In the genomic region with DNA sequence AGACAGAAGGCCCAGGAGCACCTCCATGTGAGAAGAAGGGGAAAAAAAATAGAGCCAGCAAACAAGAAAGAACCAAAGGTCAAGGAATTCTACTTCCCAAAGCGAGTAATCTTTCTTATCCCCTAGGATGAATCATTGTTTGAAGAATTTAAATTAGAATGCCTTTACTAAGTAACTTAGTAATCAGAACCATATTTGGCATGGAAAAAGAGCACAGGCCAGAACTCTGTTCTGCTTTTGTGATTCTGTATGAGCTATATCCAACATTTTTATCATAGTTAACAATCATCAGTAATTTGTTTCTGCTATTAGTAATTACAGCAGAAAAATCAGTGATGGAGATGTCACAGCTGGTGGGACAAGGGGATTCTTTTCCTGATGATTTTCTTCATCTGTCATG, we compare ENCODE assay signal across 15 cellular contexts.
A peak's percentile ranks its signal among the peaks of the same experiment; 100 is the strongest.
DNase-seq lines count a peak whose midpoint lies in the region; ATAC-seq, FAIRE-seq and TF ChIP-seq lines count a peak whose summit lies in the region.
"Had no signal": no experiment of that assay in that cellular context is flagged by ENCODE, and none has a peak within 500 bp of the region (broad histone marks: within the 10 kb centered on the region; RNA-seq: fewer than 3 reads in every experiment).

No MANE protein-coding gene starts in this region.

- H3K79me2 ChIP-seq in endothelial cell of umbilical vein (ENCODE audit: control insufficient read depth, insufficient read depth, low read length), result no peaks in the 10 kb centered on the region

- H3K4me2 ChIP-seq in endothelial cell of umbilical vein (ENCODE audit: insufficient read depth, low read length), result no peak overlapping the region
- H3K4me2 ChIP-seq: BLaER1 had no signal

- H2AFZ ChIP-seq in endothelial cell of umbilical vein (ENCODE audit: low read depth, low read length), result no peak overlapping the region

- CTCF ChIA-PET in endothelial cell of umbilical vein (lab: Charles Lee), result interaction anchor here (1.4 to 2.0 kb wide), 2 partner anchors 373 to 632 kb away, joined by 8 to 9 read pairs; no protein-coding TSS in a partner anchor

- POLR2A ChIA-PET in endothelial cell of umbilical vein (lab: Charles Lee), result no interaction called here

- H3K4me3 ChIP-seq in endothelial cell of umbilical vein (replicated peaks in 1 of 3; ENCODE audit: insufficient read depth in 1 of 3, low read depth in 1 of 3, low read length in 3 of 3), result no peak overlapping the region
- H3K4me3 ChIP-seq in muscle layer of duodenum (ENCODE audit: low read depth in 1 of 2, low read length in 2 of 2), result no peak overlapping the region
- H3K4me3 ChIP-seq: BLaER1, ovary had no signal

- no peaks in the 10 kb centered on the region for H4K20me1 ChIP-seq in endothelial cell of umbilical vein (replicated peaks; ENCODE audit: control insufficient read depth, extremely low read depth, insufficient read depth, low read length)
- H4K20me1 ChIP-seq: BLaER1 had no signal

- no peaks in the 10 kb centered on the region for H3K27me3 ChIP-seq in endothelial cell of umbilical vein (ENCODE audit: control insufficient read depth in 2 of 2, insufficient read depth in 2 of 2, low read length in 2 of 2)
- H3K27me3 ChIP-seq in muscle layer of duodenum (ENCODE audit: low read depth, low read length), result no peaks in the 10 kb centered on the region
- H3K27me3 ChIP-seq: BLaER1, ovary had no signal

- H3K27ac ChIP-seq in endothelial cell of umbilical vein (ENCODE audit: insufficient read depth, low read depth, low read length) (no peak overlapping the region), muscle layer of duodenum (ENCODE audit: low read length) (peak overlapping the region; percentile 61)
- H3K27ac ChIP-seq: BLaER1, ovary had no signal

- no TSS peak for BruUV-seq in endothelial cell of umbilical vein (replicated peaks; lab: Mats Ljungman, UMichigan)

- ATAC-seq in GM21515 (IDR thresholded peaks at IDR 0.05; ENCODE audit: unreplicated experiment) (no peak), GM19463 (IDR thresholded peaks at IDR 0.05; ENCODE audit: unreplicated experiment) (no peak)
- ATAC-seq: HCT116 had no signal

- H3K9me3 ChIP-seq in endothelial cell of umbilical vein (replicated peaks; ENCODE audit: control insufficient read depth, insufficient read depth, low read length) (no peaks in the 10 kb centered on the region), muscle layer of duodenum (ENCODE audit: control insufficient read depth in 1 of 2, low read length in 2 of 2) (no peaks in the 10 kb centered on the region)
- H3K9me3 ChIP-seq: BLaER1, ovary had no signal

- H3K9ac ChIP-seq in endothelial cell of umbilical vein (replicated peaks; ENCODE audit: extremely low read depth, insufficient read depth, low read length), result no peak overlapping the region
- H3K9ac ChIP-seq: BLaER1 had no signal

- no peaks in the 10 kb centered on the region for H3K9me1 ChIP-seq in endothelial cell of umbilical vein (replicated peaks; ENCODE audit: control insufficient read depth, extremely low read depth, insufficient read depth, low read length)

- H3K4me1 ChIP-seq in endothelial cell of umbilical vein (ENCODE audit: control insufficient read depth, extremely low read depth, insufficient read depth, low read length), result no peaks in the 10 kb centered on the region
- peaks cover 3 to 9% of the 10 kb centered on the region in 2 donors for H3K4me1 ChIP-seq in muscle layer of duodenum (ENCODE audit: control insufficient read depth in 1 of 2, insufficient read depth in 2 of 2, low read length in 2 of 2)
- H3K4me1 ChIP-seq: BLaER1 had no signal

- DNase-seq in AG08395 (ENCODE audit: low spot score), result peak; percentile 76
- DNase-seq in LoVo (ENCODE audit: low spot score), result peak; percentile 25
- peak; percentile 68 for DNase-seq in endothelial cell of umbilical vein (ENCODE audit: low read depth, low spot score)
- no peak for DNase-seq in anterior cingulate cortex (lab: John Stamatoyannopoulos, UW)
- DNase-seq in stimulated activated CD4-positive, alpha-beta T cell treated with anti-CD3 and anti-CD28 coated beads, Interleukin-2, amount 100 ng/mL, for 48 hours, result no peak
- DNase-seq: activated CD8-positive, alpha-beta memory T cell treated with anti-CD3 and anti-CD28 coated beads, Interleukin-2, amount 50 U/mL, for 4 hours; erythroblast; left cardiac atrium; NCI-H2227 treated with DMSO at 0.1 percent for 48 hours; ovary had no signal

- no peak for TF ChIP-seq CTCF in endothelial cell of umbilical vein (IDR thresholded peaks at IDR 0.05; ENCODE audit: extremely low read depth in 1 of 2, insufficient read depth in 1 of 2, low read depth in 1 of 2, low read length in 2 of 2)

- FAIRE-seq in endothelial cell of umbilical vein (lab: Jason Lieb, UNC), result peak; percentile 38

- dilution Hi-C loops in endothelial cell of umbilical vein (cut with MboI; ENCODE audit: extremely low pct_ligation_motif_present, low sequenced_read_pairs), result no loop called here

- intact Hi-C loops in endothelial cell of umbilical vein (cut with micrococcal nuclease), result no loop called here

- H3K36me3 ChIP-seq in endothelial cell of umbilical vein (ENCODE audit: control insufficient read depth in 2 of 2, extremely low read depth in 1 of 2, insufficient read depth in 2 of 2, low read length in 2 of 2), result no peaks in the 10 kb centered on the region
- no peaks in the 10 kb centered on the region for H3K36me3 ChIP-seq in muscle layer of duodenum (ENCODE audit: control insufficient read depth in 1 of 2, insufficient read depth in 2 of 2, low read length in 2 of 2)
- H3K36me3 ChIP-seq: BLaER1, ovary had no signal

- TF ChIP-seq POLR2A in endothelial cell of umbilical vein (IDR thresholded peaks at IDR 0.05; ENCODE audit: low read depth, low read length), result no peak

TF ChIP-seq in endothelial cell of umbilical vein, 7 proteins besides CTCF, POLR2A, EP300 and RAD21:
- TF ChIP-seq FOS (IDR thresholded peaks at IDR 0.05; ENCODE audit: borderline replicate concordance, insufficient read depth, low read length), result peak; percentile 66
- TF ChIP-seq EZH2 (IDR thresholded peaks at IDR 0.05; ENCODE audit: borderline replicate concordance, low read depth, low read length, severe bottlenecking), result no peak
- TF ChIP-seq, protein P1, sequence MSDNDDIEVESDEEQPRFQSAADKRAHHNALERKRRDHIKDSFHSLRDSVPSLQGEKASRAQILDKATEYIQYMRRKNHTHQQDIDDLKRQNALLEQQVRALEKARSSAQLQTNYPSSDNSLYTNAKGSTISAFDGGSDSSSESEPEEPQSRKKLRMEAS (IDR thresholded peaks at IDR 0.05; ENCODE audit: insufficient read depth, insufficient read length), result no peak
- no peak for TF ChIP-seq GATA2 (IDR thresholded peaks at IDR 0.05; ENCODE audit: insufficient read depth, insufficient read length, low read depth, low read length)

Comparison
In these comparisons a context has a peak if more than half of its experiments do, and no peak if none do; other contexts are left out.
1. DNase-seq: peak in AG08395 (single experiment), LoVo (single experiment) and endothelial cell of umbilical vein (single experiment); none in anterior cingulate cortex (0 of 58) and stimulated activated CD4-positive, alpha-beta T cell treated with anti-CD3 and anti-CD28 coated beads, Interleukin-2, amount 100 ng/mL, for 48 hours (0 of 2).